25 cellular contexts compared by ENCODE assay signal in genomic region chr14:104473649-104474574, GRCh38.
"Had no signal": no experiment of that assay in that cellular context is flagged by ENCODE, and none has a peak within 500 bp of the region (broad histone marks: within the 10 kb centered on the region; RNA-seq: fewer than 3 reads in every experiment).

No MANE protein-coding gene starts in this region.

- H3K4me3 ChIP-seq: left lung, lung, neural progenitor cell, prostate gland, right atrium auricular region, transverse colon, vagina had no signal

- H3K9ac ChIP-seq: neural progenitor cell had no signal

- H3K27ac Mint-ChIP-seq: activated CD8-positive, alpha-beta T cell treated with anti-CD3 and anti-CD28 coated beads, Interleukin-2, amount 10 ng/mL, durations not matched to agents 7 days and 5 days; activated naive CD4-positive, alpha-beta T cell treated with anti-CD3 and anti-CD28 coated beads, Interleukin-2, amount 50 U/mL, for 72 hours; activated T-helper 1 cell treated with anti-CD3 and anti-CD28 coated beads, Interleukin-12 subunit alpha, Interleukin-12 subunit beta, Interleukin-2, Interleukin-4 antibody, amounts not matched to agents 30 ng/mL and 10 ng/mL and 1 ng/mL, durations not matched to agents 14 hours and 24 hours and 36 hours; dendritic cell treated with granulocyte-macrophage colony-stimulating factor and Interleukin-4, amounts not matched to agents 40 ng/mL and 50 ng/mL, for 4 days; neural progenitor cell; stimulated activated effector memory CD8-positive, alpha-beta T cell treated with anti-CD3 and anti-CD28 coated beads, Interleukin-12 subunit alpha, Interleukin-12 subunit beta, amount 100 ng/mL, for 72 hours had no signal

- H3K4me1 ChIP-seq: foreskin keratinocyte, left lung, neural progenitor cell, prostate gland, right atrium auricular region, transverse colon, vagina had no signal

- H3K9me3 ChIP-seq: left lung, prostate gland, right atrium auricular region, transverse colon, vagina had no signal

- H3K36me3 ChIP-seq: brain microvascular endothelial cell, left lung, neural progenitor cell, prostate gland, right atrium auricular region, transverse colon, vagina had no signal

- H3K27me3 ChIP-seq: brain microvascular endothelial cell, foreskin keratinocyte, neural progenitor cell, right atrium auricular region, vagina had no signal

- H3K9me3 Mint-ChIP-seq: activated naive CD4-positive, alpha-beta T cell treated with anti-CD3 and anti-CD28 coated beads, Interleukin-2, amount 50 U/mL, for 72 hours; activated T-helper 1 cell treated with anti-CD3 and anti-CD28 coated beads, Interleukin-12 subunit alpha, Interleukin-12 subunit beta, Interleukin-2, Interleukin-4 antibody, amounts not matched to agents 30 ng/mL and 10 ng/mL and 1 ng/mL, durations not matched to agents 14 hours and 24 hours and 36 hours; dendritic cell treated with granulocyte-macrophage colony-stimulating factor and Interleukin-4, amounts not matched to agents 40 ng/mL and 50 ng/mL, for 4 days; naive thymus-derived CD4-positive, alpha-beta T cell; neural progenitor cell; stimulated activated effector memory CD8-positive, alpha-beta T cell treated with anti-CD3 and anti-CD28 coated beads, Interleukin-12 subunit alpha, Interleukin-12 subunit beta, amount 100 ng/mL, for 72 hours had no signal

- DNase-seq: activated CD4-positive, alpha-beta T cell treated with anti-CD3 and anti-CD28 coated beads for 1 hour; activated CD4-positive, alpha-beta T cell treated with anti-CD3 and anti-CD28 coated beads, Interleukin-2, amount 50 U/mL, for 1 hour; activated CD8-positive, alpha-beta T cell treated with anti-CD3 and anti-CD28 coated beads, Interleukin-2, amount 10 ng/mL, durations not matched to agents 7 days and 5 days; activated gamma-delta T cell; aorta; brain microvascular endothelial cell; caudate nucleus; effector CD8-positive, alpha-beta T cell; erythroblast; foreskin keratinocyte; kidney; left lung; naive thymus-derived CD4-positive, alpha-beta T cell; stimulated activated CD4-positive, alpha-beta T cell treated with anti-CD3 and anti-CD28 coated beads, Interleukin-12 subunit alpha, Interleukin-12 subunit beta, amount 100 ng/mL, for 4 hours; transverse colon had no signal

- H3K4me3 Mint-ChIP-seq: activated CD8-positive, alpha-beta T cell treated with anti-CD3 and anti-CD28 coated beads, Interleukin-2, amount 10 ng/mL, durations not matched to agents 7 days and 5 days; activated T-helper 1 cell treated with anti-CD3 and anti-CD28 coated beads, Interleukin-12 subunit alpha, Interleukin-12 subunit beta, Interleukin-2, Interleukin-4 antibody, amounts not matched to agents 30 ng/mL and 10 ng/mL and 1 ng/mL, durations not matched to agents 14 hours and 24 hours and 36 hours; dendritic cell treated with granulocyte-macrophage colony-stimulating factor and Interleukin-4, amounts not matched to agents 40 ng/mL and 50 ng/mL, for 4 days; naive thymus-derived CD4-positive, alpha-beta T cell; neural progenitor cell; stimulated activated effector memory CD8-positive, alpha-beta T cell treated with anti-CD3 and anti-CD28 coated beads, Interleukin-12 subunit alpha, Interleukin-12 subunit beta, amount 100 ng/mL, for 72 hours had no signal

- H3K27me3 Mint-ChIP-seq: dendritic cell treated with granulocyte-macrophage colony-stimulating factor and Interleukin-4, amounts not matched to agents 40 ng/mL and 50 ng/mL, for 4 days had no signal

- H2AFZ ChIP-seq: neural progenitor cell had no signal

- H3K36me3 Mint-ChIP-seq: activated naive CD4-positive, alpha-beta T cell treated with anti-CD3 and anti-CD28 coated beads, Interleukin-2, amount 50 U/mL, for 72 hours; naive thymus-derived CD4-positive, alpha-beta T cell; neural progenitor cell; stimulated activated effector memory CD8-positive, alpha-beta T cell treated with anti-CD3 and anti-CD28 coated beads, Interleukin-12 subunit alpha, Interleukin-12 subunit beta, amount 100 ng/mL, for 72 hours had no signal

- H3K4me2 ChIP-seq: neural progenitor cell had no signal

- H3K27ac ChIP-seq: brain microvascular endothelial cell, foreskin keratinocyte, left lung, neural progenitor cell, prostate gland, right atrium auricular region, transverse colon, vagina, VCaP had no signal
